Comparison of ENCODE assay signal across 35 cellular contexts in the genomic region with DNA sequence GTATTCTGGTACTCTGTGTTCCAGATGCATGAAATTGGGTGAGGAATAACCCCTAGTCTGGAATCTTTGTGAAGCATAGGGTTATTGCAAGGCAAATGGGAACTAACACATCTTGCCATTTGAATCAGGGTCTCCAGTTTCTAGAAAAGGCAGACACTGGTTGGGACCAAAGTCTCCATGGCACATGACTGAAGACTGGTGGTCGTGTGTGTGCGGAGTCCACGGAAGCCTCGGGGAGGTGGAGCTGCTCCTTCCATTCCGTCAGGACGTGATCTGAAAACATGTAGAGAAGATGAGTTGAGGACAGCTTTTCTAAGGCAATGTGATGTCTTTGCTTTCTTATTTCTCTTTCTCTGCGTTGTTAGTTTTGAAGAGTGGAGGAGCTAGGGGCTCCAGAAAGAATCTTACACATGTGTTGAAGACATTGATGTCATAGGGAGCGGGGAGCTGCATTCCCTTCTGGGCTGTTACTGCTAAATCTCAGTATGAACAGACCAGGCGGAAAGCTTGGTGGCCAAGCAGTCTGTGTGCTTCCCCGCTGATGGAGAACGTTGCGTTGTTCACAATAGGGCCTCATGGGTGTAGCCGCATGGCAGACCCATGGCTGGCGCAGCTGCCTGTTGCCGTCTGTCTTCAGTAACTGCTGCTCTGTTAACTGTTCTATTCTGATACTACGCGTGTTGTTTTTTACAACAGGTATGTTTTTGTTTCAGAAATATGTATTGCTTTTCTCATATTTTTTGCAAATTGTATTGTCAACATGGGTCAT. TPM values are rescaled to one million over a fixed set of nuclear protein-coding genes. Genes with fewer than 3 reads are reported as not detected.
"Had no signal": no experiment of that assay in that cellular context is flagged by ENCODE, and none has a peak within 500 bp of the region (broad histone marks: within the 10 kb centered on the region; RNA-seq: fewer than 3 reads in every experiment).

No MANE protein-coding gene starts in this region.

- H3K27me3 Mint-ChIP-seq: activated B cell treated with CpG ODN at 0.5 μM for 24 hours; activated CD8-positive, alpha-beta T cell treated with anti-CD3 and anti-CD28 coated beads for 36 hours; natural killer cell treated with Interleukin-12 subunit alpha and Interleukin-12 subunit beta and Interleukin-15 and Interleukin-18, amount 100 ng/mL, for 72 hours; progenitor cell of endocrine pancreas; stimulated activated naive B cell treated with anti-CD40 and anti-IgM and Interleukin-4, amounts not matched to agents 10 μg/mL and 1 μg/mL and 100 μg/mL, for 72 hours had no signal

- FAIRE-seq: small intestine had no signal

- H3K4me3 ChIP-seq: breast epithelium, coronary artery, heart left ventricle, left lung, lung, mucosa of descending colon, stomach, thyroid gland, upper lobe of left lung had no signal

- ATAC-seq: activated CD8-positive, alpha-beta T cell treated with anti-CD3 and anti-CD28 coated beads for 36 hours; esophagus mucosa; left lung; mucosa of descending colon; natural killer cell treated with Interleukin-12 subunit alpha and Interleukin-12 subunit beta and Interleukin-15 and Interleukin-18, amount 100 ng/mL, for 72 hours; sciatic nerve; stimulated activated naive B cell treated with anti-CD40 and anti-IgM and Interleukin-4, amounts not matched to agents 10 μg/mL and 1 μg/mL and 100 μg/mL, for 72 hours had no signal

- H3K4me3 Mint-ChIP-seq: activated B cell treated with CpG ODN at 0.5 μM for 24 hours; activated CD8-positive, alpha-beta T cell treated with anti-CD3 and anti-CD28 coated beads for 36 hours; endodermal cell; natural killer cell treated with Interleukin-12 subunit alpha and Interleukin-12 subunit beta and Interleukin-15 and Interleukin-18, amount 100 ng/mL, for 72 hours; stimulated activated naive B cell treated with anti-CD40 and anti-IgM and Interleukin-4, amounts not matched to agents 10 μg/mL and 1 μg/mL and 100 μg/mL, for 72 hours; T-helper 2 cell treated with Interferon-gamma antibody and Interleukin-4, amounts not matched to agents 5 μg/mL and 100 μg/mL, for 36 hours had no signal

- H3K9me3 ChIP-seq: breast epithelium, left lung, mucosa of descending colon, stomach, thyroid gland, upper lobe of left lung had no signal

- H3K9me3 Mint-ChIP-seq: activated B cell treated with CpG ODN at 0.5 μM for 24 hours; activated CD8-positive, alpha-beta T cell treated with anti-CD3 and anti-CD28 coated beads for 36 hours; endodermal cell; natural killer cell treated with Interleukin-12 subunit alpha and Interleukin-12 subunit beta and Interleukin-15 and Interleukin-18, amount 100 ng/mL, for 72 hours; T-helper 2 cell treated with Interferon-gamma antibody and Interleukin-4, amounts not matched to agents 5 μg/mL and 100 μg/mL, for 36 hours had no signal

- H3K4me1 ChIP-seq: breast epithelium had no signal

- H3K27ac ChIP-seq: breast epithelium, coronary artery, left lung, stomach, thyroid gland, upper lobe of left lung had no signal

- DNase-seq: activated B cell treated with CpG ODN at 0.5 μM for 24 hours; activated CD4-positive, alpha-beta T cell treated with anti-CD3 and anti-CD28 coated beads, Interleukin-2, amount 50 U/mL, for 1 hour; activated CD8-positive, alpha-beta T cell treated with anti-CD3 and anti-CD28 coated beads for 36 hours; activated effector memory CD4-positive, alpha-beta T cell treated with Interleukin-2 at 50 U/mL for 16 hours; activated naive CD4-positive, alpha-beta T cell treated with Interleukin-2 at 50 U/mL for 16 hours; activated T-cell treated with anti-CD3 and anti-CD28 coated beads, Interleukin-2, amount 50 U/mL, for 48 hours; amygdala; cerebellar nuclear complex; endodermal cell; foreskin fibroblast; kidney glomerular epithelial cell; stimulated activated CD4-positive, alpha-beta T cell treated with anti-CD3 and anti-CD28 coated beads, Interleukin-1b, Interleukin-23, amount 100 ng/mL, for 48 hours; stimulated activated CD4-positive, alpha-beta T cell treated with anti-CD3 and anti-CD28 coated beads, Interleukin-4, amount 100 ng/mL, for 4 hours; stimulated activated CD8-positive, alpha-beta memory T cell treated with anti-CD3 and anti-CD28 coated beads, Interleukin-4, amount 100 ng/mL, for 48 hours; stimulated activated naive B cell treated with anti-CD40 and anti-IgM and Interleukin-4, amounts not matched to agents 10 μg/mL and 1 μg/mL and 100 μg/mL, for 72 hours; T-helper 1 cell; thyroid gland; upper lobe of left lung had no signal

- H3K36me3 ChIP-seq: breast epithelium had no signal

- H3K27me3 ChIP-seq: breast epithelium, heart left ventricle, left lung, stomach, thyroid gland, upper lobe of left lung had no signal

- H3K27ac Mint-ChIP-seq: activated B cell treated with CpG ODN at 0.5 μM for 24 hours; activated CD8-positive, alpha-beta T cell treated with anti-CD3 and anti-CD28 coated beads for 36 hours; endodermal cell; natural killer cell treated with Interleukin-12 subunit alpha and Interleukin-12 subunit beta and Interleukin-15 and Interleukin-18, amount 100 ng/mL, for 72 hours; progenitor cell of endocrine pancreas; T-helper 2 cell treated with Interferon-gamma antibody and Interleukin-4, amounts not matched to agents 5 μg/mL and 100 μg/mL, for 36 hours had no signal

RNA-seq across cellular contexts. Expression of a gene that starts 4.8 kb away (rescaled TPM):
- total RNA-seq: myocyte, osteocyte had no signal

RNA-seq across cellular contexts. Expression of a gene that starts 59.0 kb away (rescaled TPM):
- total RNA-seq: activated B cell treated with CpG ODN at 0.5 μM for 24 hours; activated CD8-positive, alpha-beta T cell treated with anti-CD3 and anti-CD28 coated beads for 36 hours; breast epithelium; endodermal cell; esophagus mucosa; heart left ventricle; left lung; lung; mesenteric fat pad; mucosa of descending colon; myocyte; natural killer cell treated with Interleukin-12 subunit alpha and Interleukin-12 subunit beta and Interleukin-15 and Interleukin-18, amount 100 ng/mL, for 72 hours; osteocyte; progenitor cell of endocrine pancreas; renal cortical epithelial cell; sciatic nerve; thyroid gland; upper lobe of left lung had no signal
- polyA plus RNA-seq: heart left ventricle, lung, small intestine, stomach had no signal
